Comparison of ENCODE assay signal across 1 cellular context in genomic region chr5:112934366-112934693, GRCh38.
TF ChIP-seq lines count a peak whose summit lies in the region.

No MANE protein-coding gene starts in this region.

TF ChIP-seq in GM23338, 12 proteins besides CTCF, POLR2A, EP300 and RAD21 (continued from another document):
- TF ChIP-seq ETS1 (IDR thresholded peaks at IDR 0.05) (no peak), STAT1 (IDR thresholded peaks at IDR 0.05; ENCODE audit: unreplicated experiment) (no peak), ZNF462 (CRISPR knock-in tag; IDR thresholded peaks at IDR 0.05) (no peak), JUNB (IDR thresholded peaks at IDR 0.05; ENCODE audit: unreplicated experiment) (no peak), ZNF114 (CRISPR knock-in tag; IDR thresholded peaks at IDR 0.05) (no peak), CREB1 (CRISPR knock-in tag; IDR thresholded peaks at IDR 0.05; ENCODE audit: low read depth) (no peak), ZNF331 (CRISPR knock-in tag; IDR thresholded peaks at IDR 0.05; ENCODE audit: low read depth) (no peak), POLR2AphosphoS5 (IDR thresholded peaks at IDR 0.05; ENCODE audit: low read depth) (no peak), REST (IDR thresholded peaks at IDR 0.05; ENCODE audit: unreplicated experiment) (no peak)
